Comparison of ENCODE assay signal across 8 cellular contexts in the genomic region with DNA sequence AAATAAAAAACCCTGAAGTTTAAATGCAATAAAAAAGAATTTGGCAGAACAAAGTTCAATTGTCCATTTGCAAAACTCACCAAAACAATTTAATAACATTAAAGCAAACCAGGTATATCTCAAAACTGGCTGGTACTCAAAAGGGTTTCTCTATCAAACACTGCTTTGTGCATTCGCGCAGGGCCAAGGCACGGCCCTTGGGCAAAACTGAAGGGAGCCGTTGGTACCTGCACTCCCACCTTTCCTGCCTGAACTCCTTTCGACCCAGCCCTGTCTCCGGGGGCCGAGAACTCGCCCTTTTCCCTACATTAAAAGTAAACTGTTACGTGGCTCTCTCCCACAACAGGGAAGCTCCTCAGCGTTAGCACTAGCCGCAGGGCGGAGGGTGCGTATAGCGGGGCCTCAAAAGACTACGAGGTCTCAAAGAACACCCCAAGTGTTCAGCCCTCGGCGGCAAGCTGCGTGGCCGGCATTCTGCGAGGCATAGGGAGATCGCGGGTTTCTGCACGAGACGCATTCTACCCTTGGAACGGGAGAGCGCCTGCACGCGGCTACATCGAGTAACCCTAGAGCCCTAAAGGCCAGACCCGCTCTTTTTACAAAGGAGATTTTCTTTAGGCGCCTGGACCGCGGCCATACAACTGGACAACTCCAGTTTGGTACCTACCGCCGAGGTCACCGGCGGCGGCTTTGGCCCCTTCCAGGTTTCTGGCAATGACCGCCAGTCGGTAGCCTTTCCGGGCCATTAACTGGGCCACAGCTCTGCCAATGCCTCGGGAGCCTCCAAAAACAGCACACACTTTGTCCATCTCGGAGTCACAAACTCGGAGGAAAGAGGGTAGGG. TPM values are rescaled to one million over a fixed set of nuclear protein-coding genes. Genes with fewer than 3 reads are reported as not detected.
DNase-seq lines count a peak whose midpoint lies in the region; ATAC-seq, FAIRE-seq and TF ChIP-seq lines count a peak whose summit lies in the region.

No MANE protein-coding gene starts in this region.

- H3K27me3 Mint-ChIP-seq in Caco-2 (ENCODE audit: insufficient read depth, unreplicated experiment) (no peaks in the 10 kb centered on the region), type B pancreatic cell (no peaks in the 10 kb centered on the region)
- no peaks in the 10 kb centered on the region for H3K27me3 Mint-ChIP-seq in activated naive CD4-positive, alpha-beta T cell treated with anti-CD3 and anti-CD28 coated beads for 36 hours (ENCODE audit: low read depth)

- POLR2A ChIA-PET in Caco-2 (lab: Charles Lee) = interaction anchor here (0.6 to 1.6 kb wide), 20 partner anchors 8 to 1083 kb away, joined by 3 to 28 read pairs (median 4); no protein-coding TSS in a partner anchor

- FAIRE-seq in HTR-8/SVneo (lab: Jason Lieb, UNC) (peak; percentile 38), pancreas (lab: Jason Lieb, UNC) (no peak)

- peak overlapping the region; percentile 60 for H3K4me3 ChIP-seq in Caco-2 (ENCODE audit: low read depth, low read length)
- peak overlapping the region; percentile 52 for H3K4me3 ChIP-seq in RWPE2 (ENCODE audit: severe bottlenecking)
- peak overlapping the region; percentile 48 for H3K4me3 ChIP-seq in cardiac muscle cell
- peak overlapping the region; percentile 29 to 59 (median 52) for H3K4me3 ChIP-seq in pancreas

- peak overlapping the region; percentile 70 for H3K27ac ChIP-seq in RWPE2 (ENCODE audit: poor library complexity, severe bottlenecking)
- H3K27ac ChIP-seq in cardiac muscle cell = peak overlapping the region; percentile 90
- peak overlapping the region; percentile 85 to 97 (median 90) for H3K27ac ChIP-seq in pancreas

- TSS peak; percentile 75 for BruUV-seq in Caco-2 (replicated peaks; lab: Mats Ljungman, UMichigan)

- peak; percentile 57 to 60 for DNase-seq in Caco-2
- peak; percentile 32 for DNase-seq in HTR-8/SVneo (ENCODE audit: insufficient read length, low spot score)
- DNase-seq in RWPE2 (ENCODE audit: low spot score) = no peak
- peak; percentile 68 for DNase-seq in activated naive CD4-positive, alpha-beta T cell treated with anti-CD3 and anti-CD28 coated beads for 36 hours
- DNase-seq in cardiac muscle cell (ENCODE audit: low read depth in 1 of 2, low spot score in 1 of 2) = peak; percentile 68 to 76
- peak; percentile 61 to 80 (median 72) for DNase-seq in pancreas
- peak; percentile 73 for DNase-seq in type B pancreatic cell (ENCODE audit: extremely low spot score, unreplicated experiment)

- H3K36me3 ChIP-seq in Caco-2 (ENCODE audit: control insufficient read depth, insufficient read depth, low read length) (no peaks in the 10 kb centered on the region), RWPE2 (ENCODE audit: low read depth) (peaks cover 26% of the 10 kb centered on the region), cardiac muscle cell (peaks cover 2% of the 10 kb centered on the region), pancreas (no peaks in the 10 kb centered on the region)

- H3K9me3 ChIP-seq in Caco-2 = no peaks in the 10 kb centered on the region
- no peaks in the 10 kb centered on the region for H3K9me3 ChIP-seq in RWPE2 (ENCODE audit: severe bottlenecking)
- H3K9me3 ChIP-seq in cardiac muscle cell (ENCODE audit: low read depth) = no peaks in the 10 kb centered on the region
- H3K9me3 ChIP-seq in pancreas = no peaks in the 10 kb centered on the region

- peak overlapping the region; percentile 91 for H3K4me3 Mint-ChIP-seq in Caco-2 (ENCODE audit: unreplicated experiment)
- H3K4me3 Mint-ChIP-seq in activated naive CD4-positive, alpha-beta T cell treated with anti-CD3 and anti-CD28 coated beads for 36 hours = peak overlapping the region; percentile 75
- peak overlapping the region; percentile 96 for H3K4me3 Mint-ChIP-seq in type B pancreatic cell

- H3K27ac Mint-ChIP-seq in Caco-2 (ENCODE audit: unreplicated experiment) (peak overlapping the region; percentile 97), type B pancreatic cell (peak overlapping the region; percentile 99)
- H3K27ac Mint-ChIP-seq in activated naive CD4-positive, alpha-beta T cell treated with anti-CD3 and anti-CD28 coated beads for 36 hours = peak overlapping the region; percentile 86

- whole genome bisulfite sequencing in pancreas, 2 donors = 0% methylated on average over 44 of the region's 44 CpGs

- peaks cover 16% of the 10 kb centered on the region for H3K4me1 Mint-ChIP-seq in Caco-2 (ENCODE audit: low read depth, unreplicated experiment)
- peaks cover 15% of the 10 kb centered on the region for H3K4me1 Mint-ChIP-seq in activated naive CD4-positive, alpha-beta T cell treated with anti-CD3 and anti-CD28 coated beads for 36 hours (ENCODE audit: low read depth)
- peaks cover 29% of the 10 kb centered on the region for H3K4me1 Mint-ChIP-seq in type B pancreatic cell (ENCODE audit: unreplicated experiment)

- intact Hi-C loops in Caco-2 (cut with micrococcal nuclease; ENCODE audit: unreplicated experiment) = loop anchor here (1.0 to 5.0 kb wide), 4 partner anchors 61 to 827 kb away; no protein-coding TSS in a partner anchor
- intact Hi-C loops in activated naive CD4-positive, alpha-beta T cell treated with anti-CD3 and anti-CD28 coated beads for 36 hours (cut with micrococcal nuclease) = loop anchor here (1.0 to 10.0 kb wide), 16 partner anchors 86 to 1018 kb away; partner anchors contain the start of genes CLCN3, DDX60, DDX60L and HPF1
- intact Hi-C loops in pancreas (cut with DNase I) = loop anchor here in 2 of 3 donors (10.0 kb wide), 2 partner anchors 255 to 265 kb away; partner anchors contain the start of gene SH3RF1 (in 1 of the 2)

- CTCF ChIA-PET in Caco-2 (lab: Charles Lee) = interaction anchor here (0.7 to 1.5 kb wide), 20 partner anchors 9 to 570 kb away, joined by 3 to 9 read pairs (median 4); no protein-coding TSS in a partner anchor
- CTCF ChIA-PET in activated naive CD4-positive, alpha-beta T cell treated with anti-CD3 and anti-CD28 coated beads for 36 hours (lab: Charles Lee) = interaction anchor here (0.6 to 3.5 kb wide), 12 partner anchors 9 to 498 kb away, joined by 3 to 12 read pairs (median 5); no protein-coding TSS in a partner anchor

- H3K36me3 Mint-ChIP-seq in Caco-2 (ENCODE audit: insufficient read depth, unreplicated experiment) (peaks cover 22% of the 10 kb centered on the region), type B pancreatic cell (peaks cover 7% of the 10 kb centered on the region)
- peaks cover 14% of the 10 kb centered on the region for H3K36me3 Mint-ChIP-seq in activated naive CD4-positive, alpha-beta T cell treated with anti-CD3 and anti-CD28 coated beads for 36 hours (ENCODE audit: low read depth)

- peak in 1 of 2 experiments; percentile 13 for TF ChIP-seq CTCF in Caco-2 (IDR thresholded peaks at IDR 0.05; ENCODE audit: insufficient read depth in 1 of 2, low read depth in 1 of 2, low read length in 1 of 2, severe bottlenecking in 1 of 2, unreplicated experiment in 1 of 2)
- peak; percentile 57 for TF ChIP-seq CTCF in RWPE2 (IDR thresholded peaks at IDR 0.05; ENCODE audit: poor library complexity, severe bottlenecking)
- peak; percentile 23 for TF ChIP-seq CTCF in cardiac muscle cell (IDR thresholded peaks at IDR 0.05; ENCODE audit: low read depth, low read length)
- no peak for TF ChIP-seq CTCF in pancreas (IDR thresholded peaks at IDR 0.05)
- TF ChIP-seq CTCF in type B pancreatic cell (conservative IDR thresholded peaks at IDR 0.05) = no peak

- ATAC-seq in GM21367 (IDR thresholded peaks at IDR 0.05; ENCODE audit: unreplicated experiment) (peak; percentile 29), RWPE2 (ENCODE audit: low read depth) (peak; percentile 42), pancreas (peak; percentile 60 to 78 (median 69))

- H3K27me3 ChIP-seq in Caco-2 (replicated peaks; ENCODE audit: control insufficient read depth, insufficient read depth, low read length) = no peaks in the 10 kb centered on the region
- H3K27me3 ChIP-seq in RWPE2 (ENCODE audit: insufficient read depth, poor library complexity, severe bottlenecking) = no peaks in the 10 kb centered on the region
- H3K27me3 ChIP-seq in cardiac muscle cell = no peaks in the 10 kb centered on the region
- no peaks in the 10 kb centered on the region for H3K27me3 ChIP-seq in pancreas

- no peaks in the 10 kb centered on the region for H3K9me3 Mint-ChIP-seq in Caco-2 (ENCODE audit: unreplicated experiment)
- no peaks in the 10 kb centered on the region for H3K9me3 Mint-ChIP-seq in activated naive CD4-positive, alpha-beta T cell treated with anti-CD3 and anti-CD28 coated beads for 36 hours
- H3K9me3 Mint-ChIP-seq in type B pancreatic cell = no peaks in the 10 kb centered on the region

- H3K4me1 ChIP-seq in Caco-2 (peaks cover 37% of the 10 kb centered on the region), RWPE2 (ENCODE audit: insufficient read depth, poor library complexity, severe bottlenecking) (peaks cover 26% of the 10 kb centered on the region), cardiac muscle cell (ENCODE audit: low read depth) (peaks cover 31% of the 10 kb centered on the region), pancreas (peaks cover 5 to 38% (median 20%) of the 10 kb centered on the region in 3 donors)

RNA-seq across cellular contexts. Expression of gene CBR4, which starts 0.6 kb away (rescaled TPM):
- total RNA-seq in Caco-2 (2022) = 21.4 and 22.5 TPM in 2 replicates
- 10 to 100 TPM; 22.9 to 24.3 TPM for total RNA-seq in activated naive CD4-positive, alpha-beta T cell treated with anti-CD3 and anti-CD28 coated beads for 36 hours
- 21.8 and 22.4 TPM in 2 replicates for total RNA-seq in cardiac muscle cell
- 28.3 and 34.6 TPM in 2 replicates for polyA plus RNA-seq in cardiac muscle cell
- 10 to 100 TPM; 11.2 to 17.0 (median 12.2) TPM for total RNA-seq in pancreas
- polyA plus RNA-seq in pancreas = 10 to 100 TPM in 1 of 2 donors, 1 to 10 TPM in 1; 7.2 to 10.7 TPM
- total RNA-seq in type B pancreatic cell (ENCODE audit: low replicate concordance) = 25.8 and 42.6 TPM in 2 replicates

Comparison
In these comparisons a context has a peak if more than half of its experiments do, and no peak if none do; other contexts are left out.
1. CTCF ChIP-seq: peak in RWPE2 (single experiment) and cardiac muscle cell (single experiment); none in pancreas (0 of 4) and type B pancreatic cell (single experiment).
2. Peak in every context shown above with its lines, with median percentiles within 50 percentile points of each other: H3K4me3 ChIP-seq, H3K27ac Mint-ChIP-seq, H3K4me3 Mint-ChIP-seq, ATAC-seq and H3K27ac ChIP-seq.